23 cellular contexts compared by ENCODE assay signal in genomic region chr1:183175631-183176030, GRCh38. TPM values are rescaled to one million over a fixed set of nuclear protein-coding genes. Genes with fewer than 3 reads are reported as not detected.
"Had no signal": no experiment of that assay in that cellular context is flagged by ENCODE, and none has a peak within 500 bp of the region (broad histone marks: within the 10 kb centered on the region; RNA-seq: fewer than 3 reads in every experiment).

No MANE protein-coding gene starts in this region.

- DNase-seq: Kasumi-1, MV-4-11, NCI-H1048, NCI-H1105, NCI-H1417, NCI-H1436 treated with DMSO at 0.1 percent for 48 hours, NCI-H1694, NCI-H187 treated with DMSO at 0.1 percent for 48 hours, NCI-H2029 treated with DMSO at 0.1 percent for 48 hours, NCI-H2107, NCI-H2227 treated with DMSO at 0.1 percent for 48 hours, NCI-H524, NCI-H526 treated with DMSO at 0.1 percent for 48 hours, NCI-H748 treated with DMSO at 0.1 percent for 48 hours, SHP77, SK-N-SH, SW 1271 had no signal

- H3K9me3 ChIP-seq: SK-N-SH had no signal

- FAIRE-seq: HTR-8/SVneo, K562 had no signal

- ATAC-seq: K562 had no signal

- H3K4me3 Mint-ChIP-seq: IgD-negative memory B cell had no signal

- H3K36me3 Mint-ChIP-seq: IgD-negative memory B cell had no signal

- H3K9ac ChIP-seq: KMS-11, SK-N-SH had no signal

- H3K4me2 ChIP-seq: KMS-11, SK-N-SH had no signal

- H3K9me2 ChIP-seq: SK-N-SH had no signal

- H3K27ac ChIP-seq: HL-60, KMS-11, RWPE1 had no signal

- H3K4me3 ChIP-seq: K562 had no signal

RNA-seq across cellular contexts. Expression of gene LAMC2, which starts 10.4 kb away (rescaled TPM):
- polyA plus RNA-seq: IgD-negative memory B cell had no signal
